In the genomic region with DNA sequence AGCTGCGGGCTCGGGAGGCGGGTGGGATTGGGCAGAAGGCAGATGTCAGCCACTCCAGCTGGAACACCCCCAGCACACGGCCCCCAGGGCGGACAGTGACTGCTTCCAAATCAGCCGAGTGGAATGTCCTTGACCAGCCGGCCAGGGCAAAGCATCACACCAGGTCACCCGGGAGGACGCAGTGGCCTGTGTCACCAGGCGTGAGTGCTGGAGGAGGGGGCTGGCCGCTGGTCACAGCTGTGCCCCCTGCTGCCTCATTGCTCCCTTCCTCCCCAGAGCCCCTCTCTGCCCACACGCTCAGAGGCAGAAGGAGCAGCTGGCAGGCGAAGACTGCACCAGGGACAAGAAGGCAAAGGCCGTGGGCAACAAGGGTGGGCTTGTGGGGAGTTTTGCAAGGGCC, we compare ENCODE assay signal across 18 cellular contexts. TPM values are rescaled to one million over a fixed set of nuclear protein-coding genes. Genes with fewer than 3 reads are reported as not detected.
DNase-seq lines count a peak whose midpoint lies in the region; ATAC-seq and TF ChIP-seq lines count a peak whose summit lies in the region.
"Had no signal": no experiment of that assay in that cellular context is flagged by ENCODE, and none has a peak within 500 bp of the region (broad histone marks: within the 10 kb centered on the region; RNA-seq: fewer than 3 reads in every experiment).

No MANE protein-coding gene starts in this region.

- DNase-seq in left kidney (ENCODE audit: low read depth, low spot score) (peak; percentile 34), sciatic nerve (ENCODE audit: low spot score) (no peak), aorta (peak; percentile 19 to 73), NCI-H2171 (lab: John Stamatoyannopoulos, UW) (no peak), erythroblast (lab: John Stamatoyannopoulos, UW) (no peak)
- no peak for DNase-seq in activated naive CD8-positive, alpha-beta T cell treated with anti-CD3 and anti-CD28 coated beads, Interleukin-2, amount 50 U/mL, for 24 hours
- DNase-seq: Calu3; CD4-positive, alpha-beta memory T cell; COR-L47; DMS53; DMS79 treated with DMSO at 0.1 percent for 48 hours; GF-D8; H9 had no signal

- H3K4me1 Mint-ChIP-seq in activated naive CD8-positive, alpha-beta T cell treated with anti-CD3 and anti-CD28 coated beads, Interleukin-2, amount 50 U/mL, for 24 hours: no peaks in the 10 kb centered on the region
- H3K4me1 Mint-ChIP-seq: CD4-positive, alpha-beta memory T cell; GM23338 had no signal

- H3K9me3 Mint-ChIP-seq in activated naive CD8-positive, alpha-beta T cell treated with anti-CD3 and anti-CD28 coated beads, Interleukin-2, amount 50 U/mL, for 24 hours: no peaks in the 10 kb centered on the region
- H3K9me3 Mint-ChIP-seq: CD4-positive, alpha-beta memory T cell; GM23338; H9 had no signal

- 63 to 65% methylated on average over 14 of the region's 14 CpGs for WGBS in aorta, 2 donors

- H3K27me3 ChIP-seq in aorta (ENCODE audit: control insufficient read depth in 1 of 2, insufficient read depth in 2 of 2, low read length in 1 of 2): no peaks in the 10 kb centered on the region

- H3K27ac Mint-ChIP-seq in activated naive CD8-positive, alpha-beta T cell treated with anti-CD3 and anti-CD28 coated beads, Interleukin-2, amount 50 U/mL, for 24 hours: no peak overlapping the region
- H3K27ac Mint-ChIP-seq: CD4-positive, alpha-beta memory T cell; GM23338; H9 had no signal

- no peak for TF ChIP-seq POLR2A in erythroblast (IDR thresholded peaks at IDR 0.05; ENCODE audit: low read length)

- H3K4me3 ChIP-seq in aorta (ENCODE audit: low read length in 2 of 2): no peak overlapping the region
- H3K4me3 ChIP-seq: GM23338 had no signal

- peak; percentile 10 for ATAC-seq in esophagus mucosa
- ATAC-seq in sciatic nerve: peak; percentile 19
- ATAC-seq in aorta (ENCODE audit: low FRiP score): no peak
- ATAC-seq in activated naive CD8-positive, alpha-beta T cell treated with anti-CD3 and anti-CD28 coated beads, Interleukin-2, amount 50 U/mL, for 24 hours: no peak
- ATAC-seq: GM23338, HCT116 had no signal

- no peak overlapping the region for H3K4me3 Mint-ChIP-seq in activated naive CD8-positive, alpha-beta T cell treated with anti-CD3 and anti-CD28 coated beads, Interleukin-2, amount 50 U/mL, for 24 hours
- H3K4me3 Mint-ChIP-seq: CD4-positive, alpha-beta memory T cell; GM23338; H9 had no signal

- no peaks in the 10 kb centered on the region for H3K36me3 Mint-ChIP-seq in activated naive CD8-positive, alpha-beta T cell treated with anti-CD3 and anti-CD28 coated beads, Interleukin-2, amount 50 U/mL, for 24 hours (ENCODE audit: low read depth)
- H3K36me3 Mint-ChIP-seq: CD4-positive, alpha-beta memory T cell had no signal

- H3K27me3 Mint-ChIP-seq in activated naive CD8-positive, alpha-beta T cell treated with anti-CD3 and anti-CD28 coated beads, Interleukin-2, amount 50 U/mL, for 24 hours: no peaks in the 10 kb centered on the region

- H3K9me3 ChIP-seq in aorta (ENCODE audit: control insufficient read depth, low read length): no peaks in the 10 kb centered on the region

- H3K36me3 ChIP-seq in aorta (ENCODE audit: control insufficient read depth in 1 of 2, insufficient read depth in 2 of 2, low read length in 1 of 2): no peaks in the 10 kb centered on the region

- H3K4me1 ChIP-seq in aorta (ENCODE audit: control insufficient read depth in 1 of 2, insufficient read depth in 2 of 2, low read length in 2 of 2): peaks cover 0 to 5% of the 10 kb centered on the region in 2 donors

- intact Hi-C loops in sciatic nerve (cut with DNase I) (no loop called here), aorta (cut with DNase I) (no loop called here)

- H3K27ac ChIP-seq in aorta (ENCODE audit: low read depth in 1 of 2, low read length in 2 of 2): no peak overlapping the region

RNA-seq across cellular contexts. Expression of gene NTRK3, which starts 33.4 kb away (rescaled TPM):
- 1.00 TPM for total RNA-seq in esophagus mucosa
- 28.4 TPM for total RNA-seq in sciatic nerve
- total RNA-seq in aorta: 10 to 100 TPM; 79.2 to 79.9 TPM
- polyA plus RNA-seq in aorta: 10 to 100 TPM in 1 of 2 donors, 1 to 10 TPM in 1; 8.9 to 84.0 TPM
- total RNA-seq: A172, A673, Calu3 had no signal
- polyA plus RNA-seq: CD4-positive, alpha-beta memory T cell had no signal

Comparison
In these comparisons a context has a peak if more than half of its experiments do, and no peak if none do; other contexts are left out.
1. ATAC-seq: peak in esophagus mucosa (single experiment) and sciatic nerve (single experiment); none in aorta (single experiment) and activated naive CD8-positive, alpha-beta T cell treated with anti-CD3 and anti-CD28 coated beads, Interleukin-2, amount 50 U/mL, for 24 hours (single experiment).
2. DNase-seq: peak in left kidney (single experiment) and aorta (2 of 2); none in sciatic nerve (single experiment), NCI-H2171 (single experiment), erythroblast (0 of 2) and activated naive CD8-positive, alpha-beta T cell treated with anti-CD3 and anti-CD28 coated beads, Interleukin-2, amount 50 U/mL, for 24 hours (single experiment).
3. RNA of gene NTRK3, which starts 33.4 kb away (total RNA-seq): 79.2 to 79.9 TPM in aorta and 28.4 TPM in sciatic nerve (single experiment); 1.00 TPM in esophagus mucosa (single experiment); every median in the first group is over 10 times any median in the second.